ENCODE assay signal across 1 cellular context in genomic region chr17:31571124-31571892, GRCh38.
TF ChIP-seq lines count a peak whose summit lies in the region.

No MANE protein-coding gene starts in this region.

TF ChIP-seq in HCT116, 20 proteins besides CTCF, POLR2A, EP300 and RAD21 (continued from another document):
- TF ChIP-seq, protein P1, sequence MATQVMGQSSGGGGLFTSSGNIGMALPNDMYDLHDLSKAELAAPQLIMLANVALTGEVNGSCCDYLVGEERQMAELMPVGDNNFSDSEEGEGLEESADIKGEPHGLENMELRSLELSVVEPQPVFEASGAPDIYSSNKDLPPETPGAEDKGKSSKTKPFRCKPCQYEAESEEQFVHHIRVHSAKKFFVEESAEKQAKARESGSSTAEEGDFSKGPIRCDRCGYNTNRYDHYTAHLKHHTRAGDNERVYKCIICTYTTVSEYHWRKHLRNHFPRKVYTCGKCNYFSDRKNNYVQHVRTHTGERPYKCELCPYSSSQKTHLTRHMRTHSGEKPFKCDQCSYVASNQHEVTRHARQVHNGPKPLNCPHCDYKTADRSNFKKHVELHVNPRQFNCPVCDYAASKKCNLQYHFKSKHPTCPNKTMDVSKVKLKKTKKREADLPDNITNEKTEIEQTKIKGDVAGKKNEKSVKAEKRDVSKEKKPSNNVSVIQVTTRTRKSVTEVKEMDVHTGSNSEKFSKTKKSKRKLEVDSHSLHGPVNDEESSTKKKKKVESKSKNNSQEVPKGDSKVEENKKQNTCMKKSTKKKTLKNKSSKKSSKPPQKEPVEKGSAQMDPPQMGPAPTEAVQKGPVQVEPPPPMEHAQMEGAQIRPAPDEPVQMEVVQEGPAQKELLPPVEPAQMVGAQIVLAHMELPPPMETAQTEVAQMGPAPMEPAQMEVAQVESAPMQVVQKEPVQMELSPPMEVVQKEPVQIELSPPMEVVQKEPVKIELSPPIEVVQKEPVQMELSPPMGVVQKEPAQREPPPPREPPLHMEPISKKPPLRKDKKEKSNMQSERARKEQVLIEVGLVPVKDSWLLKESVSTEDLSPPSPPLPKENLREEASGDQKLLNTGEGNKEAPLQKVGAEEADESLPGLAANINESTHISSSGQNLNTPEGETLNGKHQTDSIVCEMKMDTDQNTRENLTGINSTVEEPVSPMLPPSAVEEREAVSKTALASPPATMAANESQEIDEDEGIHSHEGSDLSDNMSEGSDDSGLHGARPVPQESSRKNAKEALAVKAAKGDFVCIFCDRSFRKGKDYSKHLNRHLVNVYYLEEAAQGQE (IDR thresholded peaks at IDR 0.05; ENCODE audit: low read depth) = no peak
